Comparison of ENCODE assay signal across 1 cellular context in the genomic region with DNA sequence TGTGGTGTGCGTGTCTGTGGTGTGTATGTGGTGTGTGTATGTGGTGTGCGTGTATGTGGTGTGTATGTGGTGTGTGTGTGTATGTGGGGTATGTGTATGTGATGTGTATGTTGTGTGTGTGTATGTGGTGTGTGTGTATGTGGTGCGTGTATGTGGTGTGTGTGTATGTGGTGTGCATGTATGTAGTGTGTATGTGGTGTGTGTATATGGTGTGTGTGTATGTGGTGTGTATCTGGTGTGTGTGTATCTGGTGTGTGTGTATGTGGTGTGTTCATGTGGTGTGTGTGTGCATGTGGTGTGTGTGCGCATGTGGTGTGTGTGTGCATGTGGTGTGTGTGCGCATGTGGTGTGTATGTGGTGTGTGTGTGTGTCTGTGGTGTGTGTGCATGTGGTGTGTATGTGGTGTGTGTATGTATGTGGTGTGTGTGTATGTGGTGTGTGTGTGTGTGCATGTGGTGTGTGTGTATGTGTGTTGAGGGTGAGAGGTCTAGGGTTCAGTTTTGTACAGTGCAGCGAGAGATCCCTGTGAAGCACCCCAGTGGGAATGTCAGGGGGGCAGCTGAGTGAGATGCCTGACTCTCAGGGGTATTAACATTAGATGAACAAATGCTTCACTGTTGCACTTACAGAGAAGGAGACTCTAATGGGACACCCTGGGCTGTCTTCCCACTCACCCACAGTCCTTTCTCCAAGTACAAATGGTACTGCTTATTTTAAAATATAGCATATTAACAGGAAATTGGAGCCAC.
TF ChIP-seq lines count a peak whose summit lies in the region.

No MANE protein-coding gene starts in this region.

TF ChIP-seq in IMR-90, 13 proteins besides CTCF, POLR2A, EP300 and RAD21 (continued from another document):
- TF ChIP-seq, protein P1, sequence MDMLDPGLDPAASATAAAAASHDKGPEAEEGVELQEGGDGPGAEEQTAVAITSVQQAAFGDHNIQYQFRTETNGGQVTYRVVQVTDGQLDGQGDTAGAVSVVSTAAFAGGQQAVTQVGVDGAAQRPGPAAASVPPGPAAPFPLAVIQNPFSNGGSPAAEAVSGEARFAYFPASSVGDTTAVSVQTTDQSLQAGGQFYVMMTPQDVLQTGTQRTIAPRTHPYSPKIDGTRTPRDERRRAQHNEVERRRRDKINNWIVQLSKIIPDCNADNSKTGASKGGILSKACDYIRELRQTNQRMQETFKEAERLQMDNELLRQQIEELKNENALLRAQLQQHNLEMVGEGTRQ (IDR thresholded peaks at IDR 0.05; ENCODE audit: low read depth, low read length), result no peak
- TF ChIP-seq MAZ (IDR thresholded peaks at IDR 0.05; ENCODE audit: borderline replicate concordance, low read depth, low read length) (no peak), CEBPB (IDR thresholded peaks at IDR 0.05; ENCODE audit: low read depth, low read length) (no peak), RCOR1 (IDR thresholded peaks at IDR 0.05; ENCODE audit: insufficient replicate concordance, low read length) (no peak), NFE2L2 (IDR thresholded peaks at IDR 0.05; ENCODE audit: low read depth, low read length) (no peak), CHD1 (IDR thresholded peaks at IDR 0.05; ENCODE audit: low read depth, low read length) (no peak), MXI1 (IDR thresholded peaks at IDR 0.05; ENCODE audit: borderline replicate concordance, low read depth, low read length) (no peak), SMC3 (IDR thresholded peaks at IDR 0.05; ENCODE audit: low read depth, low read length) (no peak)
- TF ChIP-seq, protein P2, sequence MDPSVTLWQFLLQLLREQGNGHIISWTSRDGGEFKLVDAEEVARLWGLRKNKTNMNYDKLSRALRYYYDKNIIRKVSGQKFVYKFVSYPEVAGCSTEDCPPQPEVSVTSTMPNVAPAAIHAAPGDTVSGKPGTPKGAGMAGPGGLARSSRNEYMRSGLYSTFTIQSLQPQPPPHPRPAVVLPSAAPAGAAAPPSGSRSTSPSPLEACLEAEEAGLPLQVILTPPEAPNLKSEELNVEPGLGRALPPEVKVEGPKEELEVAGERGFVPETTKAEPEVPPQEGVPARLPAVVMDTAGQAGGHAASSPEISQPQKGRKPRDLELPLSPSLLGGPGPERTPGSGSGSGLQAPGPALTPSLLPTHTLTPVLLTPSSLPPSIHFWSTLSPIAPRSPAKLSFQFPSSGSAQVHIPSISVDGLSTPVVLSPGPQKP (IDR thresholded peaks at IDR 0.05; ENCODE audit: borderline replicate concordance, low read depth, low read length), result no peak
TF ChIP-seq in IMR-90: peak in this region for 0.
